Comparison of ENCODE assay signal across 1 cellular context in genomic region chr7:79452032-79452494, GRCh38.
TF ChIP-seq lines count a peak whose summit lies in the region.

No MANE protein-coding gene starts in this region.

TF ChIP-seq in Ishikawa, 13 proteins besides CTCF, POLR2A, EP300 and RAD21 (continued from another document):
- no peak for TF ChIP-seq REST (IDR thresholded peaks at IDR 0.05; ENCODE audit: low read depth)
